ENCODE assay signal across 26 cellular contexts in the genomic region with DNA sequence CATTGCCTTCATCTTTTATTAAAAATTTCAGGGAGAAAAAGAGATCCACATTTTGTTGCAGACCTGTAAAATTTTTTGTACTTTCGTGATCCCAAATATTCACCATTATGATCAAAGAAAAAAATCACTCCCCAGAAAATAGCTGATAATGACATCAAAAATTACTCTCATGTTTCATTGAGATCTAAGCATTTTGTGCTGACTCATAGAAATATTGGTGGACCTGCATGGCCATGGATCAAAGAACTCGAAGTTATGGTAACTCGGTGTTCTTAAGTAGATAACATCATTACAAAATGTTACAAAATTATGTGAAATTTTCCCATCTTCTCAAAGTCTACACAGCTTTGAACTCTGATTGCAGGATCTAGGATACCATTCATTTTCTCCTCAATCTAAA.
"Had no signal": no experiment of that assay in that cellular context is flagged by ENCODE, and none has a peak within 500 bp of the region (broad histone marks: within the 10 kb centered on the region; RNA-seq: fewer than 3 reads in every experiment).

No MANE protein-coding gene starts in this region.

- ATAC-seq: effector memory CD8-positive, alpha-beta T cell; esophagus mucosa; gastrocnemius medialis; heart right ventricle; left cardiac atrium; left lung; left ventricle myocardium superior; lower lobe of right lung had no signal

- H3K9me3 Mint-ChIP-seq: dendritic cell treated with granulocyte-macrophage colony-stimulating factor and Interleukin-4, amounts not matched to agents 40 ng/mL and 50 ng/mL, for 4 days; endodermal cell; mesothelial cell of epicardium had no signal

- DNase-seq: colonic mucosa; cortex of kidney; effector CD8-positive, alpha-beta T cell; effector memory CD8-positive, alpha-beta T cell; endodermal cell; erythroblast; esophagus squamous epithelium; foreskin fibroblast; foreskin melanocyte; gastrocnemius medialis; glutamatergic neuron; head of caudate nucleus; heart right ventricle; hippocampal formation; left cardiac atrium; left lung; left ventricle myocardium superior; lower lobe of right lung; mesenchymal stem cell had no signal

- FAIRE-seq: endometrium, islet of Langerhans, keratinocyte had no signal

- H3K36me3 ChIP-seq: colonic mucosa, esophagus squamous epithelium, gastrocnemius medialis, heart right ventricle, left lung, lower lobe of right lung had no signal

- H3K9me3 ChIP-seq: colonic mucosa, esophagus squamous epithelium, gastrocnemius medialis, heart right ventricle, left lung, lower lobe of right lung had no signal

- H3K4me1 Mint-ChIP-seq: endodermal cell, mesothelial cell of epicardium had no signal

- H3K36me3 Mint-ChIP-seq: mesothelial cell of epicardium had no signal

- H3K27me3 Mint-ChIP-seq: dendritic cell treated with granulocyte-macrophage colony-stimulating factor and Interleukin-4, amounts not matched to agents 40 ng/mL and 50 ng/mL, for 4 days; effector memory CD8-positive, alpha-beta T cell had no signal

- H3K4me1 ChIP-seq: colonic mucosa, esophagus squamous epithelium, gastrocnemius medialis, heart right ventricle, left lung, lower lobe of right lung had no signal

- H3K27me3 ChIP-seq: colonic mucosa, esophagus squamous epithelium, gastrocnemius medialis, heart right ventricle, left lung had no signal

- H3K4me3 Mint-ChIP-seq: dendritic cell treated with granulocyte-macrophage colony-stimulating factor and Interleukin-4, amounts not matched to agents 40 ng/mL and 50 ng/mL, for 4 days; effector memory CD8-positive, alpha-beta T cell; endodermal cell; mesothelial cell of epicardium had no signal

- H3K4me3 ChIP-seq: colonic mucosa, esophagus squamous epithelium, gastrocnemius medialis, heart right ventricle, left lung, lower lobe of right lung had no signal

- H3K27ac ChIP-seq: colonic mucosa, epithelial cell of prostate, esophagus squamous epithelium, gastrocnemius medialis, heart right ventricle, left lung, lower lobe of right lung had no signal

- H3K27ac Mint-ChIP-seq: dendritic cell treated with granulocyte-macrophage colony-stimulating factor and Interleukin-4, amounts not matched to agents 40 ng/mL and 50 ng/mL, for 4 days; effector memory CD8-positive, alpha-beta T cell; endodermal cell; mesothelial cell of epicardium had no signal
